In the genomic region with DNA sequence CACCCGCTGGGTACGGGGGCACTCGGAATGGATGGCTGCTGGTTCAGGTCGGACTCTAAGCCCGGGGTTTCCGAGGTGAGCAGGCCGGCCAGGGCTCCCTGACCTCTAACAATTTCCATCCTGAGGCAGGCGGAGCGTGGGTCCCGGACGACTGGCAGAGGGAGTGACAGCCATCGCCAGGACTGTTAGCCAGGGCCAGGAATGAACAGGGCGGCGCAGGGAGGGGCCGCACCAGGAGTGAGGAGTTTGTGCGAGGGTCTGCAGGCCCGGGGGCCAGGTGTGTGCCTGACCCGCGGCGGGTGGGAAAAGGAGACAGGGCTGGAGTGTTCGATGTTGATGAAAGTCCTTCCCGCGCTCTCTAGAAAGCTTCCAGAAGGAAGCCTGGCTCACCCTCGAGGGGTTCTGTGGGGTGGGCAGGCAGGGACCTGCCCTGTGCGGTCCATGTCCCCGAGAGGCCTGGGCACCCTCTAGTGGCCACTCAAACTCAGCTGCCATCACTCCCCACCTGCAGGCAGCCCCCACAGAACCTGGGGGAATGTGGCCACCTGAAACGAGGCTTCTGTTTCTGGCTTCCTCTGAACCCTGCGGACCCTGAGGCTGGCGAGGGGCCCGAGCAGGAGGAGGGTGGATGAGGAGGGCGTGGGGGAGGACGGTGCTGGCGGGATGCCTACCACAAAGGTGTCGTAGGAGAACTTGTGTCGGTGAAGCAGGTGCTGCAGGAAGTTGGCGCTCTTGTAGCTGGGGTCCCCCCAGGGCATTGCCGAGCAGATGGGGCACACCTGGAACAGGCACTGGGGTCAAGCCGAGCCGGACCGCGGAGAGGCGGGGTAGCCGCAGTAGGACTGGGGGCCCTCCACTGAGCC, we compare ENCODE assay signal across 9 cellular contexts. TPM values are rescaled to one million over a fixed set of nuclear protein-coding genes. Genes with fewer than 3 reads are reported as not detected.
DNase-seq lines count a peak whose midpoint lies in the region; ATAC-seq and TF ChIP-seq lines count a peak whose summit lies in the region.
"Had no signal": no experiment of that assay in that cellular context is flagged by ENCODE, and none has a peak within 500 bp of the region (broad histone marks: within the 10 kb centered on the region; RNA-seq: fewer than 3 reads in every experiment).

No MANE protein-coding gene starts in this region.

- in situ Hi-C loops in GM13977 (cut with MboI; ENCODE audit: low pct_unique_long_range_greater_than_20kb, low sequenced_read_pairs, unreplicated experiment) (no loop called here), astrocyte of the cerebellum (cut with HindIII; ENCODE audit: low sequenced_read_pairs) (no loop called here)

- peaks cover 33% of the 10 kb centered on the region for H3K36me3 ChIP-seq in CD8-positive, alpha-beta memory T cell (ENCODE audit: insufficient read depth, low read length)

- peaks cover 0 to 71% (median 0%) of the 10 kb centered on the region in 3 donors for H3K36me3 Mint-ChIP-seq in CD8-positive, alpha-beta memory T cell
- H3K36me3 Mint-ChIP-seq in naive thymus-derived CD8-positive, alpha-beta T cell: peaks cover 0 to 27% (median 6%) of the 10 kb centered on the region in 3 donors

- peak overlapping the region in 5 of 7 donors; percentile 8 to 82 (median 24) for H3K4me3 Mint-ChIP-seq in CD8-positive, alpha-beta memory T cell
- peak overlapping the region in 9 of 10 donors; percentile 10 to 99 (median 61) for H3K4me3 Mint-ChIP-seq in naive thymus-derived CD8-positive, alpha-beta T cell

- DNase-seq in CD8-positive, alpha-beta memory T cell: peak in 1 of 5 donors; percentile 41
- DNase-seq in GM13977 (ENCODE audit: low spot score) (no peak), astrocyte of the cerebellum (ENCODE audit: low read depth) (no peak), epidermal melanocyte (ENCODE audit: insufficient read length, low spot score) (no peak)
- DNase-seq in naive thymus-derived CD8-positive, alpha-beta T cell: peak in 4 of 10 donors; percentile 42 to 55 (median 48)
- DNase-seq in activated CD4-positive, CD25-positive, alpha-beta regulatory T cell treated with anti-CD3 and anti-CD28 coated beads, Interleukin-2, amount 50 U/mL, for 72 hours: no peak

- H3K27me3 ChIP-seq in CD8-positive, alpha-beta memory T cell (ENCODE audit: insufficient read depth, low read length, poor library complexity, severe bottlenecking): no peaks in the 10 kb centered on the region

- H3K4me3 ChIP-seq in CD8-positive, alpha-beta memory T cell (ENCODE audit: low read length): no peak overlapping the region
- no peak overlapping the region for H3K4me3 ChIP-seq in astrocyte of the cerebellum (ENCODE audit: low read depth, low read length)

- H3K27ac ChIP-seq in CD8-positive, alpha-beta memory T cell (ENCODE audit: low read depth, low read length): no peak overlapping the region
- H3K27ac ChIP-seq: RWPE1 had no signal

- CTCF ChIA-PET in CD8-positive, alpha-beta memory T cell (lab: Charles Lee): interaction anchor here (1.0 to 5.9 kb wide), 3 partner anchors 10 to 35 kb away, joined by 3 to 29 read pairs (median 4); partner anchors contain the start of gene MVD

- TF ChIP-seq CTCF in GM13977 (IDR thresholded peaks at IDR 0.05; ENCODE audit: extremely low read depth, insufficient read depth, missing control alignments) (peak; percentile 39), astrocyte of the cerebellum (IDR thresholded peaks at IDR 0.05; ENCODE audit: low read depth, low read length, missing control alignments) (peak; percentile 47)

- peaks cover 0 to 2% of the 10 kb centered on the region in 2 donors for H3K27me3 Mint-ChIP-seq in CD8-positive, alpha-beta memory T cell
- H3K27me3 Mint-ChIP-seq in naive thymus-derived CD8-positive, alpha-beta T cell: no peaks in the 10 kb centered on the region

- H3K4me1 Mint-ChIP-seq in CD8-positive, alpha-beta memory T cell: peaks cover 21 to 56% (median 37%) of the 10 kb centered on the region in 3 donors
- peaks cover 15 to 55% (median 46%) of the 10 kb centered on the region in 4 donors for H3K4me1 Mint-ChIP-seq in naive thymus-derived CD8-positive, alpha-beta T cell

- no peak for ATAC-seq in naive thymus-derived CD8-positive, alpha-beta T cell
- ATAC-seq in GM21367 (IDR thresholded peaks at IDR 0.05; ENCODE audit: unreplicated experiment): no peak

- no peaks in the 10 kb centered on the region for H3K9me3 Mint-ChIP-seq in CD8-positive, alpha-beta memory T cell
- no peaks in the 10 kb centered on the region for H3K9me3 Mint-ChIP-seq in naive thymus-derived CD8-positive, alpha-beta T cell

- no peaks in the 10 kb centered on the region for H3K9me3 ChIP-seq in CD8-positive, alpha-beta memory T cell (ENCODE audit: low read length)

- H3K27ac Mint-ChIP-seq in CD8-positive, alpha-beta memory T cell: peak overlapping the region in 5 of 8 donors; percentile 60 to 99 (median 73)
- peak overlapping the region; percentile 31 to 94 (median 87) for H3K27ac Mint-ChIP-seq in naive thymus-derived CD8-positive, alpha-beta T cell

- H3K4me1 ChIP-seq in CD8-positive, alpha-beta memory T cell (ENCODE audit: insufficient read depth, low read length): peaks cover 56% of the 10 kb centered on the region

- POLR2A ChIA-PET in CD8-positive, alpha-beta memory T cell (lab: Charles Lee): no interaction called here
- POLR2A ChIA-PET in naive thymus-derived CD8-positive, alpha-beta T cell (lab: Charles Lee): interaction anchor here (0.5 to 8.7 kb wide), 7 partner anchors 9 to 845 kb away, joined by 3 to 100 read pairs (median 4); partner anchors contain the start of genes CYBA, MVD and SNAI3

RNA-seq across cellular contexts. Expression of gene RNF166, which starts 8.1 kb away (rescaled TPM):
- total RNA-seq in CD8-positive, alpha-beta memory T cell: 10 to 100 TPM; 51.7 to 56.2 TPM
- 122 TPM for polyA plus RNA-seq in CD8-positive, alpha-beta memory T cell
- 100 to 1,000 TPM; 209 to 230 TPM for total RNA-seq in naive thymus-derived CD8-positive, alpha-beta T cell
- 100 to 1,000 TPM in 2 of 3 donors, 10 to 100 TPM in 1; 79.4 to 104 (median 101) TPM for polyA plus RNA-seq in naive thymus-derived CD8-positive, alpha-beta T cell

RNA-seq across cellular contexts. Expression of gene CTU2, which starts 8.2 kb away (rescaled TPM):
- total RNA-seq in CD8-positive, alpha-beta memory T cell: 10 to 100 TPM; 68.6 to 69.0 TPM
- polyA plus RNA-seq in CD8-positive, alpha-beta memory T cell: 21.6 TPM
- total RNA-seq in naive thymus-derived CD8-positive, alpha-beta T cell: 10 to 100 TPM; 28.7 to 31.5 TPM
- polyA plus RNA-seq in naive thymus-derived CD8-positive, alpha-beta T cell: 10 to 100 TPM; 16.9 to 21.9 (median 19.0) TPM

RNA-seq across cellular contexts. Expression of gene SNAI3, which starts 11.8 kb away (rescaled TPM):
- 1 to 10 TPM; 2.2 to 2.8 TPM for total RNA-seq in CD8-positive, alpha-beta memory T cell
- polyA plus RNA-seq in CD8-positive, alpha-beta memory T cell: 13.5 TPM
- total RNA-seq in naive thymus-derived CD8-positive, alpha-beta T cell: 1 to 10 TPM; 2.3 to 2.5 TPM
- 1 to 10 TPM; 3.3 to 6.1 (median 5.3) TPM for polyA plus RNA-seq in naive thymus-derived CD8-positive, alpha-beta T cell
- polyA plus RNA-seq: neural cell had no signal

RNA-seq across cellular contexts. Expression of gene MVD, which starts 35.2 kb away (rescaled TPM):
- total RNA-seq in CD8-positive, alpha-beta memory T cell: 10 to 100 TPM; 58.0 to 59.7 TPM
- 25.6 TPM for polyA plus RNA-seq in CD8-positive, alpha-beta memory T cell
- total RNA-seq in naive thymus-derived CD8-positive, alpha-beta T cell: 10 to 100 TPM; 40.2 to 42.7 TPM
- polyA plus RNA-seq in naive thymus-derived CD8-positive, alpha-beta T cell: 10 to 100 TPM; 14.4 to 20.4 (median 18.5) TPM

RNA-seq across cellular contexts. Expression of gene CYBA, which starts 47.2 kb away (rescaled TPM):
- 100 to 1,000 TPM; 208 to 237 TPM for total RNA-seq in CD8-positive, alpha-beta memory T cell
- polyA plus RNA-seq in CD8-positive, alpha-beta memory T cell: 1,129 TPM
- 100 to 1,000 TPM; 231 to 235 TPM for total RNA-seq in naive thymus-derived CD8-positive, alpha-beta T cell
- 100 to 1,000 TPM; 625 to 787 (median 649) TPM for polyA plus RNA-seq in naive thymus-derived CD8-positive, alpha-beta T cell
